ENCODE assay signal across 8 cellular contexts in genomic region chr11:898540-899190, GRCh38. TPM values are rescaled to one million over a fixed set of nuclear protein-coding genes. Genes with fewer than 3 reads are reported as not detected.
A peak's percentile ranks its signal among the peaks of the same experiment; 100 is the strongest.
DNase-seq lines count a peak whose midpoint lies in the region; TF ChIP-seq lines count a peak whose summit lies in the region.
"Had no signal": no experiment of that assay in that cellular context is flagged by ENCODE, and none has a peak within 500 bp of the region (broad histone marks: within the 10 kb centered on the region; RNA-seq: fewer than 3 reads in every experiment).

No MANE protein-coding gene starts in this region.

- H3K4me1 Mint-ChIP-seq in immature natural killer cell: peaks cover 7 to 10% of the 10 kb centered on the region in 2 donors

- TF ChIP-seq POLR2A in esophagus muscularis mucosa (IDR thresholded peaks at IDR 0.05; ENCODE audit: low read depth): no peak

- no peaks in the 10 kb centered on the region for H3K27me3 ChIP-seq in esophagus muscularis mucosa

- H3K36me3 Mint-ChIP-seq in immature natural killer cell: peaks cover 5 to 12% (median 8%) of the 10 kb centered on the region in 3 donors

- H3K4me3 Mint-ChIP-seq in immature natural killer cell: no peak overlapping the region

- 97% methylated on average over 7 of the region's 22 CpGs for WGBS in esophagus muscularis mucosa

- no peaks in the 10 kb centered on the region for H3K27me3 Mint-ChIP-seq in immature natural killer cell (ENCODE audit: low read depth in 3 of 3)

- H3K27ac ChIP-seq in esophagus muscularis mucosa (replicated peaks in 1 of 4): no peak overlapping the region

- peak in 2 of 3 experiments; percentile 19 to 29 for TF ChIP-seq CTCF in esophagus muscularis mucosa (IDR thresholded peaks at IDR 0.05)

- intact Hi-C loops in esophagus muscularis mucosa (cut with DNase I): no loop called here

- H3K4me3 ChIP-seq in esophagus muscularis mucosa: no peak overlapping the region

- peaks cover 0 to 15% (median 9%) of the 10 kb centered on the region in 4 donors for H3K4me1 ChIP-seq in esophagus muscularis mucosa

- no peaks in the 10 kb centered on the region for H3K9me3 ChIP-seq in esophagus muscularis mucosa

- H3K27ac Mint-ChIP-seq in immature natural killer cell: no peak overlapping the region

- no peak for TF ChIP-seq EP300 in esophagus muscularis mucosa (IDR thresholded peaks at IDR 0.05)

- DNase-seq in M059J (ENCODE audit: low read depth) (peak; percentile 32), esophagus muscularis mucosa (ENCODE audit: extremely low spot score) (no peak), retina (peak; percentile 32), immature natural killer cell (no peak), SK-N-DZ (ENCODE audit: low spot score) (no peak)
- no peak for DNase-seq in activated effector memory CD4-positive, alpha-beta T cell treated with Interleukin-2 at 50 U/mL for 16 hours
- DNase-seq: central memory CD4-positive, alpha-beta T cell; kidney glomerular epithelial cell had no signal

- H3K9me3 Mint-ChIP-seq in immature natural killer cell: no peaks in the 10 kb centered on the region

- peaks cover 35 to 72% (median 65%) of the 10 kb centered on the region in 4 donors for H3K36me3 ChIP-seq in esophagus muscularis mucosa

RNA-seq across cellular contexts. Expression of gene CHID1, which starts 11.9 kb away (rescaled TPM):
- total RNA-seq in M059J (2014; rRNA removed; shearing (Covaris generic)): 88.2 and 92.6 TPM in 2 replicates
- 10 to 100 TPM; 37.4 to 55.4 (median 47.2) TPM for total RNA-seq in esophagus muscularis mucosa
- 10 to 100 TPM; 52.2 to 74.6 (median 67.4) TPM for polyA plus RNA-seq in immature natural killer cell
- 56.0 and 66.1 TPM in 2 replicates for polyA plus RNA-seq in SK-N-DZ (2014; cell fraction: cytosol; rRNA removed)
- 53.5 and 77.3 TPM in 2 replicates for polyA plus RNA-seq in SK-N-DZ (2014; cell fraction: nucleus; rRNA removed)

RNA-seq across cellular contexts. Expression of gene AP2A2, which starts 27.0 kb away (rescaled TPM):
- total RNA-seq in M059J (2014; rRNA removed; shearing (Covaris generic)): 40.9 and 49.3 TPM in 2 replicates
- total RNA-seq in esophagus muscularis mucosa: 10 to 100 TPM; 49.5 to 82.6 (median 72.2) TPM
- polyA plus RNA-seq in immature natural killer cell: 10 to 100 TPM in 1 of 3 donors, 1 to 10 TPM in 2; 2.5 to 11.0 (median 7.1) TPM
- polyA plus RNA-seq in SK-N-DZ (2014; cell fraction: cytosol; rRNA removed): 37.5 and 41.1 TPM in 2 replicates
- polyA plus RNA-seq in SK-N-DZ (2014; cell fraction: nucleus; rRNA removed): 67.3 and 80.9 TPM in 2 replicates

RNA-seq across cellular contexts. Expression of gene TSPAN4, which starts 56.0 kb away (rescaled TPM):
- total RNA-seq in M059J (2014; rRNA removed; shearing (Covaris generic)): 207 and 240 TPM in 2 replicates
- total RNA-seq in esophagus muscularis mucosa: 100 to 1,000 TPM in 3 of 4 donors, 10 to 100 TPM in 1; 81.4 to 156 (median 129) TPM
- 10 to 100 TPM; 23.4 to 38.7 (median 37.2) TPM for polyA plus RNA-seq in immature natural killer cell
- 93.8 and 122 TPM in 2 replicates for polyA plus RNA-seq in SK-N-DZ (2014; cell fraction: cytosol; rRNA removed)
- polyA plus RNA-seq in SK-N-DZ (2014; cell fraction: nucleus; rRNA removed): 185 and 239 TPM in 2 replicates

RNA-seq across cellular contexts. Expression of gene POLR2L, which starts 56.3 kb away (rescaled TPM):
- total RNA-seq in M059J (2014; rRNA removed; shearing (Covaris generic)): 147 and 201 TPM in 2 replicates
- 100 to 1,000 TPM in 2 of 4 donors, 10 to 100 TPM in 2; 71.4 to 189 (median 92.3) TPM for total RNA-seq in esophagus muscularis mucosa
- polyA plus RNA-seq in immature natural killer cell: 100 to 1,000 TPM; 139 to 200 (median 142) TPM
- 19.3 and 25.4 TPM in 2 replicates for polyA plus RNA-seq in SK-N-DZ (2014; cell fraction: cytosol; rRNA removed)
- 10.4 and 16.2 TPM in 2 replicates for polyA plus RNA-seq in SK-N-DZ (2014; cell fraction: nucleus; rRNA removed)

Comparison
In these comparisons a context has a peak if more than half of its experiments do, and no peak if none do; other contexts are left out.
1. DNase-seq: peak in M059J (single experiment) and retina (single experiment); none in esophagus muscularis mucosa (single experiment), immature natural killer cell (0 of 3), activated effector memory CD4-positive, alpha-beta T cell treated with Interleukin-2 at 50 U/mL for 16 hours (single experiment) and SK-N-DZ (single experiment).